ENCODE assay signal across 11 cellular contexts in genomic region chr5:72400950-72401349, GRCh38.
"Had no signal": no experiment of that assay in that cellular context is flagged by ENCODE, and none has a peak within 500 bp of the region (broad histone marks: within the 10 kb centered on the region; RNA-seq: fewer than 3 reads in every experiment).

No MANE protein-coding gene starts in this region.

- H3K27ac ChIP-seq: HL-60, KMS-11 had no signal

- H3K4me2 ChIP-seq: GM23338, KMS-11 had no signal

- H3K9ac ChIP-seq: KMS-11 had no signal

- H3K4me3 ChIP-seq: GM23338 had no signal

- ATAC-seq: GM23338, HepG2 had no signal

- DNase-seq: H9, HFFc6, IMR-90, Karpas-422, KBM-7 had no signal

- FAIRE-seq: H1, H54, HepG2 had no signal
